ENCODE assay signal across 18 cellular contexts in genomic region chr4:158159718-158160094, GRCh38. TPM values are rescaled to one million over a fixed set of nuclear protein-coding genes. Genes with fewer than 3 reads are reported as not detected.
DNase-seq lines count a peak whose midpoint lies in the region; ATAC-seq and TF ChIP-seq lines count a peak whose summit lies in the region.
"Had no signal": no experiment of that assay in that cellular context is flagged by ENCODE, and none has a peak within 500 bp of the region (broad histone marks: within the 10 kb centered on the region; RNA-seq: fewer than 3 reads in every experiment).

No MANE protein-coding gene starts in this region.

- ATAC-seq in stimulated activated memory B cell treated with anti-CD40 and anti-IgM and Interleukin-4, amounts not matched to agents 10 μg/mL and 1 μg/mL and 100 μg/mL, for 72 hours = no peak
- ATAC-seq: activated CD8-positive, alpha-beta T cell treated with anti-CD3 and anti-CD28 coated beads, Interleukin-2, amount 10 ng/mL, durations not matched to agents 7 days and 5 days had no signal

- no peaks in the 10 kb centered on the region for H3K9me3 Mint-ChIP-seq in stimulated activated memory B cell treated with anti-CD40 and anti-IgM and Interleukin-4, amounts not matched to agents 10 μg/mL and 1 μg/mL and 100 μg/mL, for 72 hours
- H3K9me3 Mint-ChIP-seq: activated T-helper 2 cell treated with anti-CD3 and anti-CD28 coated beads, Interferon-gamma antibody, Interleukin-2, Interleukin-4, amounts not matched to agents 10 μg/mL and 5 μg/mL and 100 μg/mL, durations not matched to agents 14 hours and 24 hours and 36 hours had no signal

- peak overlapping the region; percentile 40 for H3K4me2 ChIP-seq in neural cell (ENCODE audit: low read length)
- H3K4me2 ChIP-seq: neural progenitor cell had no signal

- no peak overlapping the region for H3K4me3 Mint-ChIP-seq in stimulated activated memory B cell treated with anti-CD40 and anti-IgM and Interleukin-4, amounts not matched to agents 10 μg/mL and 1 μg/mL and 100 μg/mL, for 72 hours
- H3K4me3 Mint-ChIP-seq: activated CD8-positive, alpha-beta T cell treated with anti-CD3 and anti-CD28 coated beads, Interleukin-2, amount 10 ng/mL, durations not matched to agents 7 days and 5 days; neural progenitor cell had no signal

- H3K9me3 ChIP-seq in neural cell (ENCODE audit: low read length) (no peaks in the 10 kb centered on the region), suprapubic skin (no peaks in the 10 kb centered on the region)
- H3K9me3 ChIP-seq: Caco-2, MG63, right lobe of liver had no signal

- peaks cover 20% of the 10 kb centered on the region for H3K4me1 ChIP-seq in ACC112 (ENCODE audit: control insufficient read depth, insufficient read depth, low read length, unreplicated experiment)
- H3K4me1 ChIP-seq in suprapubic skin = peaks cover 37% of the 10 kb centered on the region
- H3K4me1 ChIP-seq: neural progenitor cell, right lobe of liver had no signal

- H3F3A ChIP-seq in neural cell (ENCODE audit: insufficient read depth, low read length, poor library complexity, severe bottlenecking) = no peaks in the 10 kb centered on the region

- intact Hi-C loops in dorsolateral prefrontal cortex (cut with DNase I) = loop anchor here in 1 of 2 donors (10.0 kb wide), 1 partner anchor 935 kb away; the partner anchor contains the start of gene GRIA2

- no peak for TF ChIP-seq POLR2A in suprapubic skin (IDR thresholded peaks at IDR 0.05)

- no peaks in the 10 kb centered on the region for H4K20me1 ChIP-seq in neural cell (ENCODE audit: insufficient read depth)

- H3K36me3 ChIP-seq in ACC112 (ENCODE audit: insufficient read depth, low read length) (no peaks in the 10 kb centered on the region), neural cell (ENCODE audit: insufficient read depth, low read length) (no peaks in the 10 kb centered on the region), suprapubic skin (no peaks in the 10 kb centered on the region)
- H3K36me3 ChIP-seq: MG63, neural progenitor cell, right lobe of liver had no signal

- DNase-seq in SK-MEL-5 (ENCODE audit: low read depth, low spot score) (peak; percentile 62), dorsolateral prefrontal cortex (no peak), middle frontal gyrus (ENCODE audit: extremely low spot score, low spot score) (no peak), NCI-H1417 treated with DMSO at 0.1 percent for 48 hours (lab: John Stamatoyannopoulos, UW) (no peak), suprapubic skin (ENCODE audit: low spot score in 2 of 2) (no peak)
- DNase-seq: activated CD8-positive, alpha-beta T cell treated with anti-CD3 and anti-CD28 coated beads, Interleukin-2, amount 10 ng/mL, durations not matched to agents 7 days and 5 days; amygdala; Caco-2; MG63; NCI-H1694 treated with DMSO at 0.1 percent for 48 hours; NCI-H510A treated with DMSO at 0.1 percent for 48 hours; right lobe of liver had no signal

- H3K27ac ChIP-seq in ACC112 (ENCODE audit: low read depth, low read length) = peak overlapping the region; percentile 1; the same call in 1 of the 2 replicates
- peak overlapping the region in 53 of 59 donors; percentile 2 to 88 (median 57) for H3K27ac ChIP-seq in dorsolateral prefrontal cortex
- peak overlapping the region; percentile 88 for H3K27ac ChIP-seq in neural cell (ENCODE audit: low read length)
- H3K27ac ChIP-seq in suprapubic skin = no peak overlapping the region
- H3K27ac ChIP-seq: neural progenitor cell, right lobe of liver had no signal

- H3K4me3 ChIP-seq in ACC112 (ENCODE audit: low read depth, low read length) = no peak overlapping the region
- peak overlapping the region in 10 of 59 donors; percentile 3 to 32 (median 10) for H3K4me3 ChIP-seq in dorsolateral prefrontal cortex
- H3K4me3 ChIP-seq in neural cell (ENCODE audit: low read length) = no peak overlapping the region
- no peak overlapping the region for H3K4me3 ChIP-seq in suprapubic skin
- H3K4me3 ChIP-seq: MG63, neural progenitor cell, right lobe of liver had no signal

- H3K36me3 Mint-ChIP-seq in stimulated activated memory B cell treated with anti-CD40 and anti-IgM and Interleukin-4, amounts not matched to agents 10 μg/mL and 1 μg/mL and 100 μg/mL, for 72 hours = no peaks in the 10 kb centered on the region
- H3K36me3 Mint-ChIP-seq: neural progenitor cell had no signal

- H2AFZ ChIP-seq in ACC112 (ENCODE audit: low read length, unreplicated experiment) = no peak overlapping the region
- no peak overlapping the region for H2AFZ ChIP-seq in neural cell (ENCODE audit: low read depth, low read length)
- H2AFZ ChIP-seq: neural progenitor cell had no signal

- TF ChIP-seq EP300 in neural cell (conservative IDR thresholded peaks at IDR 0.05; ENCODE audit: poor library complexity, severe bottlenecking) (no peak), suprapubic skin (IDR thresholded peaks at IDR 0.05) (no peak)

- H3K9me2 ChIP-seq in neural cell (ENCODE audit: insufficient read depth, low read length) = no peaks in the 10 kb centered on the region

- no peaks in the 10 kb centered on the region for H3K27me3 ChIP-seq in ACC112 (ENCODE audit: insufficient read depth, low read length)
- no peaks in the 10 kb centered on the region for H3K27me3 ChIP-seq in dorsolateral prefrontal cortex
- no peaks in the 10 kb centered on the region for H3K27me3 ChIP-seq in neural cell (ENCODE audit: insufficient read depth, low read depth, low read length)
- H3K27me3 ChIP-seq in suprapubic skin = no peaks in the 10 kb centered on the region
- H3K27me3 ChIP-seq: MG63, neural progenitor cell, right lobe of liver had no signal

- no peaks in the 10 kb centered on the region for H3K27me3 Mint-ChIP-seq in stimulated activated memory B cell treated with anti-CD40 and anti-IgM and Interleukin-4, amounts not matched to agents 10 μg/mL and 1 μg/mL and 100 μg/mL, for 72 hours

- TF ChIP-seq CTCF in dorsolateral prefrontal cortex (IDR thresholded peaks at IDR 0.05 in 54 of 56, conservative IDR thresholded peaks at IDR 0.05 in 2 of 56; ENCODE audit: low read depth in 1 of 56, partially characterized antibody in 56 of 56) (no peak), neural cell (IDR thresholded peaks at IDR 0.05; ENCODE audit: poor library complexity, severe bottlenecking) (no peak), suprapubic skin (IDR thresholded peaks at IDR 0.05) (no peak)

- WGBS in suprapubic skin = 56% methylated on average over 4 of the region's 4 CpGs

- H3K9ac ChIP-seq in neural cell (ENCODE audit: low read length) = peak overlapping the region; percentile 25
- H3K9ac ChIP-seq: neural progenitor cell had no signal

- H3K79me2 ChIP-seq in ACC112 (ENCODE audit: control insufficient read depth, insufficient read depth, low read length, unreplicated experiment) (no peaks in the 10 kb centered on the region), neural cell (replicated peaks; ENCODE audit: insufficient read depth, low read length) (no peaks in the 10 kb centered on the region)

- H3K4me1 Mint-ChIP-seq in stimulated activated memory B cell treated with anti-CD40 and anti-IgM and Interleukin-4, amounts not matched to agents 10 μg/mL and 1 μg/mL and 100 μg/mL, for 72 hours = no peaks in the 10 kb centered on the region

- no peak overlapping the region for H3K27ac Mint-ChIP-seq in stimulated activated memory B cell treated with anti-CD40 and anti-IgM and Interleukin-4, amounts not matched to agents 10 μg/mL and 1 μg/mL and 100 μg/mL, for 72 hours
- H3K27ac Mint-ChIP-seq: activated CD8-positive, alpha-beta T cell treated with anti-CD3 and anti-CD28 coated beads, Interleukin-2, amount 10 ng/mL, durations not matched to agents 7 days and 5 days; activated T-helper 2 cell treated with anti-CD3 and anti-CD28 coated beads, Interferon-gamma antibody, Interleukin-2, Interleukin-4, amounts not matched to agents 10 μg/mL and 5 μg/mL and 100 μg/mL, durations not matched to agents 14 hours and 24 hours and 36 hours; neural progenitor cell had no signal

- in situ Hi-C loops in SK-MEL-5 (cut with HindIII; ENCODE audit: low pct_unique_long_range_greater_than_20kb, low sequenced_read_pairs) = no loop called here

- no peak for TF ChIP-seq RAD21 in neural cell (conservative IDR thresholded peaks at IDR 0.05)

TF ChIP-seq in neural cell, 6 proteins besides CTCF, POLR2A, EP300 and RAD21 (continues in another document):
- no peak for TF ChIP-seq EZH2 (IDR thresholded peaks at IDR 0.05; ENCODE audit: borderline replicate concordance, insufficient read depth, low read length, poor library complexity, severe bottlenecking)

RNA-seq across cellular contexts. Expression of gene GASK1B, which starts 13.1 kb away (rescaled TPM):
- 11.7 and 12.8 TPM in 2 replicates for total RNA-seq in SK-MEL-5 (2014; rRNA removed; shearing (Covaris generic))
- 24.4 and 29.9 TPM in 2 replicates for polyA plus RNA-seq in SK-MEL-5 (2015; cell fraction: cytosol; rRNA removed)
- 21.6 and 24.1 TPM in 2 replicates for polyA plus RNA-seq in SK-MEL-5 (2015; cell fraction: nucleus; rRNA removed)
- 10 to 100 TPM; 23.9 to 74.1 (median 43.0) TPM for total RNA-seq in dorsolateral prefrontal cortex
- 0.40 and 4.9 TPM in 2 replicates for polyA plus RNA-seq in neural cell
- 0.69 and 2.4 TPM in 2 replicates for polyA minus RNA-seq in neural cell
- total RNA-seq in suprapubic skin = 10 to 100 TPM in 1 of 4 donors, 1 to 10 TPM in 3; 4.6 to 12.6 (median 7.6) TPM
- total RNA-seq: activated CD8-positive, alpha-beta T cell treated with anti-CD3 and anti-CD28 coated beads, Interleukin-2, amount 10 ng/mL, durations not matched to agents 7 days and 5 days; activated T-helper 2 cell treated with anti-CD3 and anti-CD28 coated beads, Interferon-gamma antibody, Interleukin-2, Interleukin-4, amounts not matched to agents 10 μg/mL and 5 μg/mL and 100 μg/mL, durations not matched to agents 14 hours and 24 hours and 36 hours; H1 had no signal
- polyA plus RNA-seq: H1 had no signal

RNA-seq across cellular contexts. Expression of gene TMEM144, which starts 50.6 kb away (rescaled TPM):
- 26.8 and 27.1 TPM in 2 replicates for total RNA-seq in SK-MEL-5 (2014; rRNA removed; shearing (Covaris generic))
- polyA plus RNA-seq in SK-MEL-5 (2015; cell fraction: cytosol; rRNA removed) = 13.7 and 25.6 TPM in 2 replicates
- polyA plus RNA-seq in SK-MEL-5 (2015; cell fraction: nucleus; rRNA removed) = 13.2 and 25.5 TPM in 2 replicates
- total RNA-seq in dorsolateral prefrontal cortex = 1,000 to 10,000 TPM in 1 of 120 experiments, 100 to 1,000 TPM in 99, 10 to 100 TPM in 20; 33.2 to 1,060 (median 211) TPM
- 1.3 and 2.8 TPM in 2 replicates for polyA plus RNA-seq in neural cell
- polyA minus RNA-seq in neural cell = 0.49 and 0.81 TPM in 2 replicates
- 1 to 10 TPM; 3.7 to 9.3 (median 6.2) TPM for total RNA-seq in suprapubic skin
- total RNA-seq: activated CD8-positive, alpha-beta T cell treated with anti-CD3 and anti-CD28 coated beads, Interleukin-2, amount 10 ng/mL, durations not matched to agents 7 days and 5 days had no signal
